In the genomic region with DNA sequence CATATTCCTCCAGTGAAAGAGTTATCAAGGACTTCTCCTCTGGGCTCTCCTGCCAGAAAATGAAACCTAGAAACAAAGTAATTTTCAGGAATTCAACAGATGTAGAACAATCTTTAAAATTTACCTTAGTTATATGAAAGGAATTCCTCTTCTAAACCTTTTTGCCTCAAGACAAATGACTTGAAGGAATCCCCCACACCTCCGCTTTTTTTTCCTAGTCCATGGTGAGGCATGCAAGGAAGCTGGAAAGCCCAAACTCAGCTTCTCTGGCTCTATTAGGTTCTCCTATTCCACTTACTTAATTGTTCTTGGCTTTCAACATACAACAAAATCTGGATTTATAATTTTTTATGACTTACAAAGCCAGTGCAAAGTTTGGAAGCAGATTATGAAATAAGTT, we compare ENCODE assay signal across 13 cellular contexts. TPM values are rescaled to one million over a fixed set of nuclear protein-coding genes. Genes with fewer than 3 reads are reported as not detected.
A peak's percentile ranks its signal among the peaks of the same experiment; 100 is the strongest.
DNase-seq lines count a peak whose midpoint lies in the region; ATAC-seq and TF ChIP-seq lines count a peak whose summit lies in the region.
"Had no signal": no experiment of that assay in that cellular context is flagged by ENCODE, and none has a peak within 500 bp of the region (broad histone marks: within the 10 kb centered on the region; RNA-seq: fewer than 3 reads in every experiment).

No MANE protein-coding gene starts in this region.

- WGBS in IMR-90 (ENCODE audit: extremely low coverage in 2 of 2, insufficient read length in 1 of 2), 2 experiments = no CpG with 5 or more reads among the region's 1 CpG
- WGBS in right cardiac atrium = 82% methylated on average over 1 of the region's 1 CpG
- WGBS in stomach, 5 donors = 82 to 98% (median 93%) methylated on average over 1 of the region's 1 CpG

- intact Hi-C loops in IMR-90 (cut with micrococcal nuclease) (no loop called here), right cardiac atrium (cut with DNase I) (no loop called here), stomach (cut with DNase I; ENCODE audit: low total_unique reads) (no loop called here)

- H2AK9ac ChIP-seq in IMR-90 (replicated peaks; ENCODE audit: low read depth, low read length, poor library complexity) = no peak overlapping the region

- no peak for TF ChIP-seq RAD21 in IMR-90 (IDR thresholded peaks at IDR 0.05; ENCODE audit: low read length)

- H3K27ac ChIP-seq in IMR-90 (ENCODE audit: insufficient read depth, low read length) = no peak overlapping the region
- H3K27ac ChIP-seq in coronary artery = peak overlapping the region in 1 of 2 donors; percentile 44
- peak overlapping the region; percentile 81 for H3K27ac ChIP-seq in right cardiac atrium (ENCODE audit: low read length)
- peak overlapping the region in 3 of 5 donors; percentile 41 to 60 (median 55) for H3K27ac ChIP-seq in stomach
- H3K27ac ChIP-seq: C4-2B had no signal

- H3K9ac ChIP-seq in IMR-90 (ENCODE audit: low read depth, low read length) = no peak overlapping the region

- H3K4me1 ChIP-seq in IMR-90 (ENCODE audit: control insufficient read depth, insufficient read depth, low read length) (peaks cover 10% of the 10 kb centered on the region; the same call in 1 of the 2 replicates), right cardiac atrium (ENCODE audit: control insufficient read depth, insufficient read depth, low read length) (no peaks in the 10 kb centered on the region), stomach (peaks cover 19 to 42% (median 26%) of the 10 kb centered on the region in 4 donors)
- H3K4me1 ChIP-seq: BE2C had no signal

- H2BK15ac ChIP-seq in IMR-90 (ENCODE audit: low read depth, low read length) = no peak overlapping the region; the same call in 2 of the 3 replicates

- no peak overlapping the region for H2AK5ac ChIP-seq in IMR-90 (ENCODE audit: low read depth, low read length)

- POLR2A ChIA-PET in IMR-90 (lab: Charles Lee; ENCODE audit: unreplicated experiment) = no interaction called here

- no peak overlapping the region for H3K56ac ChIP-seq in IMR-90 (ENCODE audit: extremely low read depth, insufficient read depth, low read length)

- no peak overlapping the region for H4K91ac ChIP-seq in IMR-90 (ENCODE audit: insufficient read depth, low read depth, low read length)

- H2AFZ ChIP-seq in IMR-90 (replicated peaks; ENCODE audit: low read length, poor library complexity) = no peak overlapping the region

- peak overlapping the region; percentile 15 for H2BK5ac ChIP-seq in IMR-90 (ENCODE audit: low read depth, low read length, poor library complexity, severe bottlenecking)

- no peak overlapping the region for H3K14ac ChIP-seq in IMR-90 (replicated peaks; ENCODE audit: low read depth, low read length)

- no peak overlapping the region for H3K23ac ChIP-seq in IMR-90 (ENCODE audit: low read depth, low read length)

- H3K4me3 ChIP-seq in IMR-90 (ENCODE audit: insufficient read depth, low read depth, low read length) = no peak overlapping the region
- H3K4me3 ChIP-seq in coronary artery = peak overlapping the region; percentile 21
- no peak overlapping the region for H3K4me3 ChIP-seq in right cardiac atrium (ENCODE audit: low read length)
- no peak overlapping the region for H3K4me3 ChIP-seq in stomach
- no peak overlapping the region for H3K4me3 ChIP-seq in MG63

- no peak for ATAC-seq in IMR-90 (ENCODE audit: low read depth)
- peak in 1 of 2 donors; percentile 55 for ATAC-seq in right cardiac atrium

- TF ChIP-seq POLR2A in IMR-90 (IDR thresholded peaks at IDR 0.05; ENCODE audit: low read depth, low read length) (no peak), stomach (IDR thresholded peaks at IDR 0.05) (no peak)

- in situ Hi-C loops in IMR-90 (cut with MboI; ENCODE audit: low sequenced_read_pairs) = no loop called here

- H3K36me3 ChIP-seq in IMR-90 (ENCODE audit: control insufficient read depth, insufficient read depth, low read length) (no peaks in the 10 kb centered on the region), stomach (no peaks in the 10 kb centered on the region), MG63 (no peaks in the 10 kb centered on the region)
- H3K36me3 ChIP-seq: BE2C had no signal

- H3K27me3 ChIP-seq in IMR-90 (ENCODE audit: control insufficient read depth, insufficient read depth, low read length) (no peaks in the 10 kb centered on the region), right cardiac atrium (ENCODE audit: control insufficient read depth, insufficient read depth) (no peaks in the 10 kb centered on the region), stomach (no peaks in the 10 kb centered on the region), MG63 (no peaks in the 10 kb centered on the region)
- H3K27me3 ChIP-seq: BE2C had no signal

- H3K4me2 ChIP-seq in IMR-90 (ENCODE audit: low read depth, low read length) = no peak overlapping the region; the same call in 1 of the 2 replicates

- peak overlapping the region; percentile 87; the same call in 1 of the 2 replicates for H3K18ac ChIP-seq in IMR-90 (ENCODE audit: low read depth, low read length)

- no peak overlapping the region for H3K4ac ChIP-seq in IMR-90 (ENCODE audit: low read depth, low read length)

- H4K5ac ChIP-seq in IMR-90 (ENCODE audit: low read depth, low read length) = peak overlapping the region; percentile 98; the same call in 1 of the 2 replicates

- TF ChIP-seq EP300 in stomach (IDR thresholded peaks at IDR 0.05) = no peak

- TF ChIP-seq CTCF in IMR-90 (conservative IDR thresholded peaks at IDR 0.05; ENCODE audit: low read depth, low read length) (no peak), coronary artery (IDR thresholded peaks at IDR 0.05) (no peak), stomach (IDR thresholded peaks at IDR 0.05) (no peak)

- no peaks in the 10 kb centered on the region for H3K9me1 ChIP-seq in IMR-90 (ENCODE audit: insufficient read depth, low read length)

- H2BK120ac ChIP-seq in IMR-90 (ENCODE audit: low read depth, low read length) = no peak overlapping the region

- no peaks in the 10 kb centered on the region for H3K9me3 ChIP-seq in IMR-90 (ENCODE audit: control insufficient read depth, insufficient read depth, low read length)
- H3K9me3 ChIP-seq in right cardiac atrium (ENCODE audit: control insufficient read depth, low read length) = no peaks in the 10 kb centered on the region
- no peaks in the 10 kb centered on the region for H3K9me3 ChIP-seq in stomach
- H3K9me3 ChIP-seq in MG63 = no peaks in the 10 kb centered on the region
- H3K9me3 ChIP-seq: BE2C had no signal

- H3K79me1 ChIP-seq in IMR-90 (ENCODE audit: low read depth in 1 of 2, low read length in 2 of 2) = no peaks in the 10 kb centered on the region

- 0 out of 2 replicates have a peak overlapping the region, but pooled peaks have one; percentile 9 for H2BK20ac ChIP-seq in IMR-90 (ENCODE audit: low read depth, low read length)

- DNase-seq in IMR-90 (peak; percentile 7), coronary artery (ENCODE audit: low spot score) (no peak), right cardiac atrium (no peak), stomach (no peak), Ammon's horn (ENCODE audit: low spot score) (no peak), T-helper 2 cell (no peak), MG63 (no peak)
- DNase-seq: BE2C; CD4-positive, alpha-beta memory T cell; DMS79 treated with DMSO at 0.1 percent for 48 hours; EL; H7 had no signal

- dilution Hi-C loops in IMR-90 (cut with HindIII; ENCODE audit: low sequenced_read_pairs, unreplicated experiment) = no loop called here

- H4K8ac ChIP-seq in IMR-90 (ENCODE audit: low read depth in 2 of 2, low read length in 2 of 2) = 0 out of 4 replicates have a peak overlapping the region, but pooled peaks of 1 of the 2 experiments have one; percentile 35

- CTCF ChIA-PET in IMR-90 (lab: Yijun Ruan, JAX) = no interaction called here

- no peaks in the 10 kb centered on the region for H4K20me1 ChIP-seq in IMR-90 (ENCODE audit: insufficient read depth, low read length)

- no TSS peak for BruUV-seq in IMR-90 (replicated peaks; lab: Mats Ljungman, UMichigan)

TF ChIP-seq in IMR-90, 13 proteins besides CTCF, POLR2A, EP300 and RAD21:
- TF ChIP-seq CEBPB (IDR thresholded peaks at IDR 0.05; ENCODE audit: low read depth, low read length) (no peak), RFX5 (IDR thresholded peaks at IDR 0.05; ENCODE audit: low read depth, low read length) (no peak), NFE2L2 (IDR thresholded peaks at IDR 0.05; ENCODE audit: low read depth, low read length) (no peak)

RNA-seq across cellular contexts. Expression of a gene that starts 27.2 kb away (rescaled TPM):
- total RNA-seq in IMR-90 (2012; rRNA removed) (under 0.01 and 0.18 TPM in 2 replicates), right cardiac atrium (100 to 1,000 TPM; 128 to 322 (median 149) TPM), stomach (1 to 10 TPM in 2 of 5 donors, under 1 TPM in 1, not detected in 2; 0.45 to 6.5 (median 6.4) TPM)
- polyA plus RNA-seq in IMR-90 (2012; rRNA removed) (0.05 and 0.09 TPM in 2 replicates), right cardiac atrium (71.2 TPM), stomach (1 to 10 TPM in 1 of 3 donors, under 1 TPM in 2; 0.45 to 1.2 (median 0.81) TPM)
- polyA plus RNA-seq in IMR-90 (2012; cell fraction: cytosol; rRNA removed) = 0.05 and 0.08 TPM in 2 replicates
- polyA plus RNA-seq in IMR-90 (2012; cell fraction: nucleus; rRNA removed; ENCODE audit: low replicate concordance) = 0.12 and 0.32 TPM in 2 replicates
- total RNA-seq in MG63 (2014; rRNA removed; shearing (Covaris generic); ENCODE audit: low replicate concordance) = not detected in 2 replicates
- total RNA-seq: CD4-positive, alpha-beta memory T cell; H7 had no signal
- polyA plus RNA-seq: CD4-positive, alpha-beta memory T cell had no signal

Comparison
In these comparisons a context has a peak if more than half of its experiments do, and no peak if none do; other contexts are left out.
1. RNA of a gene that starts 27.2 kb away (total RNA-seq): 128 to 322 TPM in right cardiac atrium; 0.45 to 6.5 TPM in stomach, under 0.01 to 0.18 TPM in IMR-90 and not detected in MG63; every median in the first group is over 10 times any median in the second.